ENCODE assay signal across 22 cellular contexts in the genomic region with DNA sequence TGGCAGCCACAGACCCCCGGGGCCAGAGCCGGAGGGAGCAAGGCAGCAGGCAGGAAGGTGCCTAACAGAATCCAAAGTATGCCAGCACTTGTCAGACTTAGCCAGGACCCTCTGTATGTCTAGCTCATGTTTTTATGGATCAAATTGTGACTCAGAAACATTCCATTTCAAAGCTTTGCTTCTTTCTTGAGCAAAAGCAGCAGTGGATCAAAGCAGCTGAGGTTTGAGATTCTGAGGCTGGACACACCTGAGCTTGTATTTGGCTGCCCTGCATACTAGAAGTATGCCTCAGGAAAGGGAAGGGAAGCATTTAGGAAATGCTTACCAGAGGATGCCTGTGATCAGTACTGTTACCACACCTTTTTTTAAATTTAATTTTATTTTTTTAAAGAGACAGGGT. TPM values are rescaled to one million over a fixed set of nuclear protein-coding genes. Genes with fewer than 3 reads are reported as not detected.
DNase-seq lines count a peak whose midpoint lies in the region; ATAC-seq, FAIRE-seq and TF ChIP-seq lines count a peak whose summit lies in the region.
"Had no signal": no experiment of that assay in that cellular context is flagged by ENCODE, and none has a peak within 500 bp of the region (broad histone marks: within the 10 kb centered on the region; RNA-seq: fewer than 3 reads in every experiment).

No MANE protein-coding gene starts in this region.

- peak overlapping the region; percentile 55; the same call in 1 of the 2 replicates for H3K27ac Mint-ChIP-seq in HFFc6
- H3K27ac Mint-ChIP-seq: CD14-positive monocyte had no signal

- H3K4me2 ChIP-seq in BLaER1 (peak overlapping the region; percentile 55), osteoblast (ENCODE audit: insufficient read depth, low read length) (no peak overlapping the region)
- H3K4me2 ChIP-seq: KMS-11 had no signal

- H3K36me3 ChIP-seq in BLaER1, result peaks cover 28% of the 10 kb centered on the region; the same call in 1 of the 2 replicates
- H3K36me3 ChIP-seq in osteoblast (ENCODE audit: insufficient read depth, low read length), result no peaks in the 10 kb centered on the region

- TF ChIP-seq CTCF in HFFc6 (IDR thresholded peaks at IDR 0.05), result no peak
- no peak for TF ChIP-seq CTCF in epithelial cell of esophagus (IDR thresholded peaks at IDR 0.05; ENCODE audit: insufficient read depth, low read depth, low read length, missing control alignments)
- no peak for TF ChIP-seq CTCF in osteoblast (IDR thresholded peaks at IDR 0.05; ENCODE audit: extremely low read depth, low read depth, low read length)
- TF ChIP-seq CTCF in D721Med (IDR thresholded peaks at IDR 0.05; ENCODE audit: insufficient read depth, missing control alignments), result no peak

- ATAC-seq in HG03045 (IDR thresholded peaks at IDR 0.05; ENCODE audit: unreplicated experiment), result no peak

- no peak for FAIRE-seq in D721Med (lab: Jason Lieb, UNC)
- FAIRE-seq: GM12891 had no signal

- H3K4me3 Mint-ChIP-seq in HFFc6, result no peak overlapping the region
- H3K4me3 Mint-ChIP-seq: CD14-positive monocyte, H9 had no signal

- no peaks in the 10 kb centered on the region for H3K79me2 ChIP-seq in osteoblast (ENCODE audit: insufficient read depth, low read length)

- DNase-seq in HFFc6 (no peak), epithelial cell of esophagus (ENCODE audit: low read depth) (peak; percentile 50), osteoblast (ENCODE audit: insufficient read length, low spot score, missing footprints) (peak; percentile 85), D721Med (ENCODE audit: insufficient read length, low spot score) (no peak), ecto neural progenitor cell (ENCODE audit: low spot score) (no peak), amniotic stem cell (lab: John Stamatoyannopoulos, UW) (no peak)
- DNase-seq: AML-193, DMS79, H9, NCI-H1092 treated with DMSO at 0.1 percent for 48 hours, NCI-H1436 treated with DMSO at 0.1 percent for 48 hours, NCI-H2029, NCI-H510A treated with DMSO at 0.1 percent for 48 hours, NCI-H748 treated with DMSO at 0.1 percent for 48 hours, Peyer's patch, Right ventricle myocardium superior had no signal

- H3K27me3 ChIP-seq in BLaER1, result peaks cover 19% of the 10 kb centered on the region
- H3K27me3 ChIP-seq in osteoblast (ENCODE audit: insufficient read depth, low read length), result no peaks in the 10 kb centered on the region
- H3K27me3 ChIP-seq: Peyer's patch had no signal

- no peak overlapping the region for H3K4me3 ChIP-seq in BLaER1
- no peak overlapping the region for H3K4me3 ChIP-seq in epithelial cell of esophagus (ENCODE audit: low read length)
- H3K4me3 ChIP-seq in osteoblast (ENCODE audit: insufficient read depth, low read length), result no peak overlapping the region
- H3K4me3 ChIP-seq: GM23248, Peyer's patch had no signal

- no peak overlapping the region for H3K27ac ChIP-seq in BLaER1
- H3K27ac ChIP-seq in osteoblast (ENCODE audit: low read depth, low read length), result peak overlapping the region; percentile 11
- H3K27ac ChIP-seq: GM23248, KMS-11, Peyer's patch had no signal

- H3K4me1 ChIP-seq in BLaER1 (peaks cover 26% of the 10 kb centered on the region), osteoblast (ENCODE audit: insufficient read depth, low read length) (peaks cover 18% of the 10 kb centered on the region)

- no peak overlapping the region for H2AFZ ChIP-seq in osteoblast (ENCODE audit: low read length)
- H2AFZ ChIP-seq: GM23248 had no signal

- no peaks in the 10 kb centered on the region for H3K36me3 Mint-ChIP-seq in HFFc6 (ENCODE audit: low read depth)

- H3K9me3 Mint-ChIP-seq in HFFc6, result no peaks in the 10 kb centered on the region
- H3K9me3 Mint-ChIP-seq: H9 had no signal

- H3K4me1 Mint-ChIP-seq in HFFc6 (ENCODE audit: low read depth), result peaks cover 14% of the 10 kb centered on the region

- H3K9ac ChIP-seq in BLaER1, result 0 out of 2 replicates have a peak overlapping the region, but pooled peaks have one; percentile 13
- H3K9ac ChIP-seq: GM23248, KMS-11 had no signal

- H3K9me3 ChIP-seq in BLaER1, result no peaks in the 10 kb centered on the region
- H3K9me3 ChIP-seq in osteoblast (ENCODE audit: low read depth, low read length), result no peaks in the 10 kb centered on the region
- H3K9me3 ChIP-seq: Peyer's patch had no signal

- H4K20me1 ChIP-seq in BLaER1, result peaks cover 28% of the 10 kb centered on the region
- H4K20me1 ChIP-seq in osteoblast (ENCODE audit: insufficient read depth, low read length), result no peaks in the 10 kb centered on the region

- no peaks in the 10 kb centered on the region for H3K27me3 Mint-ChIP-seq in HFFc6 (ENCODE audit: insufficient read depth)

RNA-seq across cellular contexts. Expression of gene MYO1C, which starts 5.7 kb away (rescaled TPM):
- total RNA-seq in HFFc6 (2021; fragmentation: NEBNext Ultra II Directional; extraction: Animal tissue kit (Norgen Biotek cat#: 25700)), result 100 to 1,000 TPM; 310 to 400 (median 328) TPM
- 204 and 250 TPM in 2 replicates for total RNA-seq in osteoblast

RNA-seq across cellular contexts. Expression of gene INPP5K, which starts 18.2 kb away (rescaled TPM):
- 10 to 100 TPM; 18.2 to 23.5 (median 20.3) TPM for total RNA-seq in HFFc6 (2021; fragmentation: NEBNext Ultra II Directional; extraction: Animal tissue kit (Norgen Biotek cat#: 25700))
- 40.4 and 51.4 TPM in 2 replicates for total RNA-seq in osteoblast

RNA-seq across cellular contexts. Expression of gene CRK, which starts 42.2 kb away (rescaled TPM):
- total RNA-seq in HFFc6 (2021; fragmentation: NEBNext Ultra II Directional; extraction: Animal tissue kit (Norgen Biotek cat#: 25700)), result 10 to 100 TPM; 71.1 to 83.1 (median 77.5) TPM
- 102 and 109 TPM in 2 replicates for total RNA-seq in osteoblast

Comparison
In these comparisons a context has a peak if more than half of its experiments do, and no peak if none do; other contexts are left out.
1. DNase-seq: peak in epithelial cell of esophagus (single experiment) and osteoblast (single experiment); none in HFFc6 (single experiment), D721Med (single experiment), ecto neural progenitor cell (single experiment) and amniotic stem cell (single experiment).